Comparison of ENCODE assay signal across 14 cellular contexts in genomic region chr6:118897386-118897785, GRCh38. TPM values are rescaled to one million over a fixed set of nuclear protein-coding genes. Genes with fewer than 3 reads are reported as not detected.
DNase-seq lines count a peak whose midpoint lies in the region; ATAC-seq and TF ChIP-seq lines count a peak whose summit lies in the region.
"Had no signal": no experiment of that assay in that cellular context is flagged by ENCODE, and none has a peak within 500 bp of the region (broad histone marks: within the 10 kb centered on the region; RNA-seq: fewer than 3 reads in every experiment).

No MANE protein-coding gene starts in this region.

- no peaks in the 10 kb centered on the region for H3K9me3 ChIP-seq in BLaER1
- H3K9me3 ChIP-seq in DND-41 (ENCODE audit: insufficient read depth, low read length, severe bottlenecking): no peaks in the 10 kb centered on the region
- H3K9me3 ChIP-seq: ascending aorta, psoas muscle, tibial nerve had no signal

- H2BK15ac ChIP-seq in mesendoderm (replicated peaks; ENCODE audit: low read depth): no peak overlapping the region

- H3K18ac ChIP-seq in mesendoderm (ENCODE audit: low read length): no peak overlapping the region

- peaks cover 30% of the 10 kb centered on the region for H3K36me3 Mint-ChIP-seq in WTC11

- H3K79me1 ChIP-seq in mesendoderm (ENCODE audit: low read length): peaks cover 2% of the 10 kb centered on the region

- peak overlapping the region; percentile 96 for H4K8ac ChIP-seq in mesendoderm (ENCODE audit: low read depth, low read length)

- H3K4me3 Mint-ChIP-seq in WTC11: no peak overlapping the region
- H3K4me3 Mint-ChIP-seq: B cell had no signal

- peak overlapping the region; percentile 74 for H3K4me2 ChIP-seq in BLaER1
- peak overlapping the region; percentile 60 for H3K4me2 ChIP-seq in DND-41 (ENCODE audit: insufficient read depth, low read length)
- H3K4me2 ChIP-seq in mesendoderm (ENCODE audit: low read length): no peak overlapping the region

- H4K5ac ChIP-seq in mesendoderm (ENCODE audit: low read length): no peak overlapping the region

- H3K4me3 ChIP-seq in BLaER1 (no peak overlapping the region), DND-41 (ENCODE audit: low read depth in 1 of 2, low read length in 2 of 2) (peak overlapping the region in 1 of 2 experiments; percentile 98; a peak in 1 of 4 replicates), mesendoderm (ENCODE audit: low read length) (no peak overlapping the region)
- H3K4me3 ChIP-seq: ascending aorta, psoas muscle, tibial nerve had no signal

- DNase-seq in DND-41: no peak
- no peak for DNase-seq in WTC11 (ENCODE audit: low spot score)
- DNase-seq in mesendoderm: no peak
- DNase-seq in NCI-H187 treated with DMSO at 0.1 percent for 48 hours (lab: John Stamatoyannopoulos, UW): no peak
- DNase-seq: foreskin melanocyte, islet precursor cell, midbrain, psoas muscle had no signal

- H3K4ac ChIP-seq in mesendoderm (ENCODE audit: low read depth, low read length): no peak overlapping the region

- no peak overlapping the region for H3K23ac ChIP-seq in mesendoderm (ENCODE audit: low read length)

- H3K56ac ChIP-seq in mesendoderm (ENCODE audit: low read length): peak overlapping the region; percentile 27

- H3K27me3 ChIP-seq in BLaER1 (no peaks in the 10 kb centered on the region), DND-41 (ENCODE audit: insufficient read depth, low read length, poor library complexity) (no peaks in the 10 kb centered on the region), mesendoderm (ENCODE audit: insufficient read depth, low read length, poor library complexity) (no peaks in the 10 kb centered on the region)
- H3K27me3 ChIP-seq: ascending aorta, tibial nerve had no signal

- CTCF ChIA-PET in WTC11 (lab: Charles Lee): interaction anchor here (1.1 to 3.1 kb wide), 6 partner anchors 15 to 213 kb away, joined by 3 to 13 read pairs (median 4); no protein-coding TSS in a partner anchor

- H2BK5ac ChIP-seq in mesendoderm (ENCODE audit: low read length): no peak overlapping the region

- H2BK120ac ChIP-seq in mesendoderm (ENCODE audit: low read depth, low read length): no peak overlapping the region

- peaks cover 97% of the 10 kb centered on the region for H3K79me2 ChIP-seq in DND-41 (ENCODE audit: insufficient read depth, low read length)
- peaks cover 54% of the 10 kb centered on the region for H3K79me2 ChIP-seq in mesendoderm (ENCODE audit: control insufficient read depth, insufficient read depth, low read length)

- ATAC-seq in DND-41 (ENCODE audit: insufficient read depth, low read depth) (no peak), WTC11 (no peak), GM18907 (IDR thresholded peaks at IDR 0.05; ENCODE audit: unreplicated experiment) (no peak), GM18870 (IDR thresholded peaks at IDR 0.05; ENCODE audit: unreplicated experiment) (no peak)
- ATAC-seq: psoas muscle had no signal

- no peak overlapping the region for H2AK5ac ChIP-seq in mesendoderm (ENCODE audit: low read length)

- H3K27me3 Mint-ChIP-seq in WTC11 (ENCODE audit: low read depth): no peaks in the 10 kb centered on the region
- H3K27me3 Mint-ChIP-seq: B cell had no signal

- H2AFZ ChIP-seq in DND-41 (ENCODE audit: low read depth, low read length): no peak overlapping the region

- no peak overlapping the region for H3K27ac ChIP-seq in BLaER1
- H3K27ac ChIP-seq in DND-41 (ENCODE audit: low read length): no peak overlapping the region; the same call in 1 of the 2 replicates
- no peak overlapping the region for H3K27ac ChIP-seq in mesendoderm (ENCODE audit: low read depth, low read length)
- H3K27ac ChIP-seq: ascending aorta, tibial nerve had no signal

- H3K4me1 ChIP-seq in BLaER1: peaks cover 34% of the 10 kb centered on the region
- H3K4me1 ChIP-seq in DND-41 (ENCODE audit: insufficient read depth, low read length): peaks cover 61% of the 10 kb centered on the region
- no peaks in the 10 kb centered on the region for H3K4me1 ChIP-seq in mesendoderm (ENCODE audit: control insufficient read depth, low read depth, low read length)

- H3K9ac ChIP-seq in BLaER1 (no peak overlapping the region), DND-41 (ENCODE audit: low read depth, low read length) (0 out of 2 replicates have a peak overlapping the region, but pooled peaks have one; percentile 6), mesendoderm (ENCODE audit: low read length) (peak overlapping the region; percentile 62)

- POLR2A ChIA-PET in WTC11 (lab: Charles Lee): no interaction called here

- H3K36me3 ChIP-seq in BLaER1: peaks cover 50% of the 10 kb centered on the region
- H3K36me3 ChIP-seq in DND-41 (ENCODE audit: insufficient read depth, low read length): peaks cover 52% of the 10 kb centered on the region
- no peaks in the 10 kb centered on the region for H3K36me3 ChIP-seq in mesendoderm (ENCODE audit: control insufficient read depth, insufficient read depth, low read length)

- H3K9me3 Mint-ChIP-seq in WTC11: no peaks in the 10 kb centered on the region

- peak overlapping the region; percentile 28; the same call in 1 of the 2 replicates for H3K27ac Mint-ChIP-seq in WTC11
- H3K27ac Mint-ChIP-seq: B cell had no signal

- TF ChIP-seq CTCF in DND-41 (IDR thresholded peaks at IDR 0.05; ENCODE audit: borderline replicate concordance, extremely low read depth, low read length, poor library complexity, severe bottlenecking): no peak
- no peak for TF ChIP-seq CTCF in WTC11 (IDR thresholded peaks at IDR 0.05)

- peaks cover 51% of the 10 kb centered on the region for H3K4me1 Mint-ChIP-seq in WTC11

- H4K20me1 ChIP-seq in BLaER1 (peaks cover 77% of the 10 kb centered on the region), DND-41 (ENCODE audit: insufficient read depth, low read length) (peaks cover 30% of the 10 kb centered on the region)

TF ChIP-seq in WTC11, 78 proteins besides CTCF, POLR2A, EP300 and RAD21 (continues in another document):
- TF ChIP-seq ZNF121 (CRISPR knock-in tag; IDR thresholded peaks at IDR 0.05) (no peak), ATF1 (CRISPR knock-in tag; IDR thresholded peaks at IDR 0.05) (no peak), ZNF263 (CRISPR knock-in tag; IDR thresholded peaks at IDR 0.05; ENCODE audit: low read depth) (no peak), ATF3 (CRISPR knock-in tag; conservative IDR thresholded peaks at IDR 0.05) (no peak), NR2C2 (CRISPR knock-in tag; IDR thresholded peaks at IDR 0.05) (no peak), AFF4 (CRISPR knock-in tag; IDR thresholded peaks at IDR 0.05; ENCODE audit: borderline replicate concordance) (no peak), ZBTB21 (CRISPR knock-in tag; IDR thresholded peaks at IDR 0.05; ENCODE audit: borderline replicate concordance) (no peak), ERG (CRISPR knock-in tag; IDR thresholded peaks at IDR 0.05) (no peak), CDX4 (CRISPR knock-in tag; IDR thresholded peaks at IDR 0.05; ENCODE audit: borderline replicate concordance) (no peak), TEAD1 (CRISPR knock-in tag; IDR thresholded peaks at IDR 0.05) (no peak)

RNA-seq across cellular contexts. Expression of gene ASF1A, which starts 3.4 kb away (rescaled TPM):
- 30.9 to 36.7 TPM (median 32.0 TPM) in 3 replicates for total RNA-seq in WTC11 (2021)
- polyA plus RNA-seq in mesendoderm (2013, experiment 1 of 2): 37.3 TPM
- 39.0 TPM for polyA plus RNA-seq in mesendoderm (2013, experiment 2 of 2)

RNA-seq across cellular contexts. Expression of gene MCM9, which starts 37.6 kb away (rescaled TPM):
- total RNA-seq in WTC11 (2021): 11.2 to 14.9 TPM (median 12.3 TPM) in 3 replicates
- polyA plus RNA-seq in mesendoderm (2013, experiment 1 of 2): 4.9 TPM
- polyA plus RNA-seq in mesendoderm (2013, experiment 2 of 2): 5.0 TPM
